Comparison of ENCODE assay signal across 8 cellular contexts in genomic region chr19:47273313-47274070, GRCh38. TPM values are rescaled to one million over a fixed set of nuclear protein-coding genes. Genes with fewer than 3 reads are reported as not detected.
DNase-seq lines count a peak whose midpoint lies in the region; ATAC-seq and TF ChIP-seq lines count a peak whose summit lies in the region.

No MANE protein-coding gene starts in this region.

- peak overlapping the region; percentile 97 for H3K27ac ChIP-seq in cingulate gyrus (ENCODE audit: low read depth, low read length)

- DNase-seq in AG09309 (ENCODE audit: low read depth) (peak; percentile 71), NCI-H510A treated with DMSO at 0.1 percent for 48 hours (lab: John Stamatoyannopoulos, UW) (peak; percentile 79), left lobe of liver (ENCODE audit: low spot score) (peak; percentile 91)
- peak; percentile 94 for DNase-seq in activated CD4-positive, alpha-beta T cell treated with anti-CD3 and anti-CD28 coated beads for 48 hours
- DNase-seq in stimulated activated CD4-positive, alpha-beta T cell treated with anti-CD3 and anti-CD28 coated beads, Interleukin-1b, Interleukin-23, amount 100 ng/mL, for 48 hours, result peak; percentile 91

- no peak for TF ChIP-seq CTCF in AG09309 (IDR thresholded peaks at IDR 0.05; ENCODE audit: control insufficient read depth, insufficient read depth, low read depth, low read length, missing control alignments)

- TF ChIP-seq POLR2A in GM18951 (IDR thresholded peaks at IDR 0.05; ENCODE audit: extremely low read depth, insufficient read depth, insufficient read length), result peak; percentile 71

- in situ Hi-C loops in GM18951 (cut with MboI; ENCODE audit: low sequenced_read_pairs, unreplicated experiment), result no loop called here

- ATAC-seq in HG03175 (IDR thresholded peaks at IDR 0.05; ENCODE audit: unreplicated experiment) (peak; percentile 60), left lobe of liver (peak; percentile 79)

- H3K4me3 ChIP-seq in AG09309 (ENCODE audit: control insufficient read depth, low read depth, low read length), result peak overlapping the region; percentile 69

RNA-seq across cellular contexts. Expression of gene INAFM1, which starts 1.2 kb away (rescaled TPM):
- total RNA-seq in left lobe of liver, result 5.6 TPM

RNA-seq across cellular contexts. Expression of gene CCDC9, which starts 17.2 kb away (rescaled TPM):
- total RNA-seq in left lobe of liver, result 10.4 TPM

RNA-seq across cellular contexts. Expression of gene C5AR1, which starts 36.2 kb away (rescaled TPM):
- 6.2 TPM for total RNA-seq in left lobe of liver

RNA-seq across cellular contexts. Expression of gene BBC3, which starts 42.5 kb away (rescaled TPM):
- total RNA-seq in left lobe of liver, result 2.7 TPM

RNA-seq across cellular contexts. Expression of gene C5AR2, which starts 58.5 kb away (rescaled TPM):
- 2.2 TPM for total RNA-seq in left lobe of liver

Comparison
In these comparisons a context has a peak if more than half of its experiments do, and no peak if none do; other contexts are left out.
1. Peak in every context shown above with its lines: DNase-seq, ATAC-seq, H3K4me3 ChIP-seq and H3K27ac ChIP-seq.